In the genomic region with DNA sequence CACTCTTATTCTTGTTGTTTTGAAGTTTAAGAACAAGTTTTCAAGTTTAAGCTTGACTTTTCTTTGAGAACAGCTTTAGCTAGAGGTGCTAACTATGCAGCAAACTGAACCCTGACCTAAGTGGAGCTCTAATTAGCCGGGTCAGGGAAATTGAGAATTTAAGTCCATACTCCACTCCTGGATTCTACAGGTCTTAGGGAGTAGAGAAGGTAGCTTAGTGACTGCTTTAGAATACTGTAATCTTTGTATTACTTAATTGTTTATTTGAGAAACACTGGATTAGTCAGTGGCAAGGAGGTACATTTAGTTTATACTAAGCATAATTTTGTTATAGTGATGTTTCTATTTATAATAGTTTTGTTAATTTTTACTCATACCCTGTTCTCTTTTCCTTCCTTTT, we compare ENCODE assay signal across 19 cellular contexts.
DNase-seq lines count a peak whose midpoint lies in the region; ATAC-seq and TF ChIP-seq lines count a peak whose summit lies in the region.
"Had no signal": no experiment of that assay in that cellular context is flagged by ENCODE, and none has a peak within 500 bp of the region (broad histone marks: within the 10 kb centered on the region; RNA-seq: fewer than 3 reads in every experiment).

No MANE protein-coding gene starts in this region.

- ATAC-seq in gastroesophageal sphincter (peak; percentile 46), lower lobe of right lung (peak; percentile 11 to 70), left ventricle myocardium superior (no peak)
- ATAC-seq: A549; CD8-positive, alpha-beta T cell; GM23338; HCT116 had no signal

- H3K4me1 ChIP-seq in gastroesophageal sphincter (peaks cover 0 to 35% (median 0%) of the 10 kb centered on the region in 3 donors), lower lobe of right lung (no peaks in the 10 kb centered on the region), transverse colon (peaks cover 3 to 54% (median 19%) of the 10 kb centered on the region in 4 donors)
- H3K4me1 ChIP-seq: A549 had no signal

- no peaks in the 10 kb centered on the region for H3K9me3 ChIP-seq in gastroesophageal sphincter
- no peaks in the 10 kb centered on the region for H3K9me3 ChIP-seq in lower lobe of right lung
- H3K9me3 ChIP-seq in transverse colon = no peaks in the 10 kb centered on the region
- H3K9me3 ChIP-seq: A549 had no signal

- TF ChIP-seq CTCF in gastroesophageal sphincter (IDR thresholded peaks at IDR 0.05) = no peak
- no peak for TF ChIP-seq CTCF in lower lobe of right lung (IDR thresholded peaks at IDR 0.05)
- TF ChIP-seq CTCF in transverse colon (IDR thresholded peaks at IDR 0.05) = no peak

- in situ Hi-C loops in transverse colon (cut with MboI; ENCODE audit: low pct_ligation_motif_present in 1 of 4, low pct_unique_long_range_greater_than_20kb in 1 of 4, low sequenced_read_pairs in 3 of 4) = loop anchor here in 2 of 4 donors (25.0 kb wide), 2 partner anchors 103 to 278 kb away; no protein-coding TSS in a partner anchor

- TF ChIP-seq EP300 in gastroesophageal sphincter (IDR thresholded peaks at IDR 0.05) (no peak), transverse colon (IDR thresholded peaks at IDR 0.05; ENCODE audit: low read depth) (no peak)

- H3K27me3 ChIP-seq in gastroesophageal sphincter (no peaks in the 10 kb centered on the region), lower lobe of right lung (ENCODE audit: low read depth) (no peaks in the 10 kb centered on the region), transverse colon (no peaks in the 10 kb centered on the region)

- H3K4me3 ChIP-seq in gastroesophageal sphincter (no peak overlapping the region), lower lobe of right lung (no peak overlapping the region), transverse colon (no peak overlapping the region)
- H3K4me3 ChIP-seq: A549, GM23338 had no signal

- H3K27ac ChIP-seq in gastroesophageal sphincter (peak overlapping the region in 1 of 4 donors; percentile 63), lower lobe of right lung (no peak overlapping the region), transverse colon (peak overlapping the region in 3 of 4 donors; percentile 50 to 70 (median 62))
- H3K27ac ChIP-seq: 22Rv1, A549, C4-2B, HL-60 had no signal

- H3K36me3 ChIP-seq in gastroesophageal sphincter (no peaks in the 10 kb centered on the region), lower lobe of right lung (no peaks in the 10 kb centered on the region), transverse colon (no peaks in the 10 kb centered on the region)

- TF ChIP-seq POLR2A in gastroesophageal sphincter (IDR thresholded peaks at IDR 0.05) (no peak), transverse colon (IDR thresholded peaks at IDR 0.05) (no peak)

- intact Hi-C loops in lower lobe of right lung (cut with DNase I) = no loop called here
- intact Hi-C loops in transverse colon (cut with DNase I; ENCODE audit: low total_unique reads) = loop anchor here (5.0 kb wide), 1 partner anchor 1243 kb away; no protein-coding TSS in a partner anchor
- intact Hi-C loops in left ventricle myocardium superior (cut with micrococcal nuclease) = loop anchor here (10.0 kb wide), 1 partner anchor 285 kb away; no protein-coding TSS in a partner anchor

- 50 to 58% methylated on average over 1 of the region's 1 CpG for WGBS in gastroesophageal sphincter (ENCODE audit: low coverage in 1 of 2), 2 donors
- WGBS in transverse colon (ENCODE audit: low coverage in 1 of 2), 2 donors = 70 to 73% methylated on average over 1 of the region's 1 CpG

- DNase-seq in HCEC 1CT (peak; percentile 32), lower lobe of right lung (no peak), transverse colon (no peak), left ventricle myocardium superior (no peak), islet precursor cell (no peak), NCI-H2107 treated with DMSO at 0.1 percent for 48 hours (lab: John Stamatoyannopoulos, UW; ENCODE audit: unreplicated experiment) (no peak)
- DNase-seq: AML-193; Calu3; CD8-positive, alpha-beta T cell; DMS79 treated with DMSO at 0.1 percent for 48 hours; GF-D8; HFFc6 had no signal
